ENCODE assay signal across 3 cellular contexts in genomic region chr13:66911411-66911939, GRCh38.
TF ChIP-seq lines count a peak whose summit lies in the region.

No MANE protein-coding gene starts in this region.

TF ChIP-seq in liver, 16 proteins besides CTCF, POLR2A, EP300 and RAD21 (continued from another document):
- no peak for TF ChIP-seq ATF3 (IDR thresholded peaks at IDR 0.05)
- no peak for TF ChIP-seq TAF1 (conservative IDR thresholded peaks at IDR 0.05)
- no peak for TF ChIP-seq MAX (IDR thresholded peaks at IDR 0.05)
- TF ChIP-seq FOXA2 (IDR thresholded peaks at IDR 0.05), result no peak
- TF ChIP-seq HNF4G (IDR thresholded peaks at IDR 0.05), result no peak
- no peak for TF ChIP-seq JUND (IDR thresholded peaks at IDR 0.05)
- TF ChIP-seq ZBTB33 (IDR thresholded peaks at IDR 0.05), result no peak
- TF ChIP-seq EGR1 (IDR thresholded peaks at IDR 0.05; ENCODE audit: low read depth in 2 of 2), result no peak
- no peak for TF ChIP-seq REST (IDR thresholded peaks at IDR 0.05)
- TF ChIP-seq HNF4A (conservative IDR thresholded peaks at IDR 0.05), result no peak

TF ChIP-seq in HepG2, 621 proteins besides CTCF, POLR2A, EP300 and RAD21 (continued from another document):
- no peak for TF ChIP-seq ZNF18 (CRISPR knock-in tag; IDR thresholded peaks at IDR 0.05; ENCODE audit: insufficient replicate concordance)
- no peak for TF ChIP-seq ZNF776 (CRISPR knock-in tag; IDR thresholded peaks at IDR 0.05)

TF ChIP-seq in HEK293T, 16 proteins besides CTCF, POLR2A, EP300 and RAD21 (continued from another document):
- TF ChIP-seq PKNOX1 (IDR thresholded peaks at IDR 0.05) (peak; percentile 76), ARNT (IDR thresholded peaks at IDR 0.05) (0 out of 2 replicates have a peak, but pooled peaks have one; percentile 15), L3MBTL2 (conservative IDR thresholded peaks at IDR 0.05) (0 out of 2 replicates have a peak, but pooled peaks have one; percentile 20)
